In the genomic region with DNA sequence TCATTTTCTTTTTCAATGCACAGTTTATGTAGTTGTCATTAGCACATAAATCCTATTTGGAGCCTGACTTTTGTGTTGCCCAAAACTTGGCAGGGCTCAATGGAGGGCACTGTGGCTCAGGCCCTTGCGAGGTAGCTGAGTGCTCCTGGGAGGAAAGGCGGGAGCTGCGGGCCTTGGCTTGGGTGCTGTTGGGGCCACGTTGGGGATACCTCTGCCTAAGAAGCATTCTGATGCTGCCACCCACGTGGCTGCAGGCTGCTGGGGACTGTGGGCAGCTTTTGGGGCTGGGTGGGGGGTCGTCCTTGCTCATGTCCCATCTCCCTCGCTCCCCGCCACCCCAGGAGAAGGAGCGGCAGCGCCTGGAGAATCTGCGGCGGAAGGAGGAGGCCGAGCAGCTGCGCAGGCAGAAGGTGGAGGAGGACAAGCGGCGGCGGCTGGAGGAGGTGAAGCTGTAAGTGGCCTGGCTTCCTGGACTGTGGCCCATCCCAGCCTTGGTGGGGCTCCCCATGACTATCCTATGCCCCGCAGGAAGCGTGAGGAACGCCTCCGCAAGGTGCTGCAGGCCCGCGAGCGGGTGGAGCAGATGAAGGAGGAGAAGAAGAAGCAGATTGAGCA, we compare ENCODE assay signal across 24 cellular contexts. TPM values are rescaled to one million over a fixed set of nuclear protein-coding genes. Genes with fewer than 3 reads are reported as not detected.
DNase-seq lines count a peak whose midpoint lies in the region; ATAC-seq and TF ChIP-seq lines count a peak whose summit lies in the region.
"Had no signal": no experiment of that assay in that cellular context is flagged by ENCODE, and none has a peak within 500 bp of the region (broad histone marks: within the 10 kb centered on the region; RNA-seq: fewer than 3 reads in every experiment).

No MANE protein-coding gene starts in this region.

- ATAC-seq in natural killer cell = no peak
- no peak for ATAC-seq in natural killer cell treated with Interleukin-12 subunit alpha and Interleukin-12 subunit beta and Interleukin-15 and Interleukin-18, amount 100 ng/mL, for 72 hours
- ATAC-seq: activated T-cell treated with anti-CD3 and anti-CD28 coated beads, Interleukin-2, amount 50 U/mL, for 4 hours; stimulated activated memory B cell treated with anti-CD40 and anti-IgM and Interleukin-4, amounts not matched to agents 10 μg/mL and 1 μg/mL and 100 μg/mL, for 72 hours had no signal

- H3K9me3 Mint-ChIP-seq in natural killer cell (no peaks in the 10 kb centered on the region), progenitor cell of endocrine pancreas (ENCODE audit: low read depth) (no peaks in the 10 kb centered on the region)
- no peaks in the 10 kb centered on the region for H3K9me3 Mint-ChIP-seq in natural killer cell treated with Interleukin-12 subunit alpha and Interleukin-12 subunit beta and Interleukin-15 and Interleukin-18, amount 100 ng/mL, for 72 hours
- no peaks in the 10 kb centered on the region for H3K9me3 Mint-ChIP-seq in dendritic cell treated with granulocyte-macrophage colony-stimulating factor and Interleukin-4, amounts not matched to agents 40 ng/mL and 50 ng/mL, for 4 days
- H3K9me3 Mint-ChIP-seq: activated T-cell treated with anti-CD3 and anti-CD28 coated beads, Interleukin-2, amount 50 U/mL, for 4 hours; CD14-positive monocyte; memory B cell; stimulated activated memory B cell treated with anti-CD40 and anti-IgM and Interleukin-4, amounts not matched to agents 10 μg/mL and 1 μg/mL and 100 μg/mL, for 72 hours had no signal

- H3K36me3 Mint-ChIP-seq in natural killer cell (peaks cover 6% of the 10 kb centered on the region), progenitor cell of endocrine pancreas (ENCODE audit: insufficient read depth) (peaks cover 14% of the 10 kb centered on the region)
- peaks cover 16% of the 10 kb centered on the region for H3K36me3 Mint-ChIP-seq in natural killer cell treated with Interleukin-12 subunit alpha and Interleukin-12 subunit beta and Interleukin-15 and Interleukin-18, amount 100 ng/mL, for 72 hours
- H3K36me3 Mint-ChIP-seq in dendritic cell treated with granulocyte-macrophage colony-stimulating factor and Interleukin-4, amounts not matched to agents 40 ng/mL and 50 ng/mL, for 4 days (ENCODE audit: low read depth) = peaks cover 97% of the 10 kb centered on the region

- intact Hi-C loops in natural killer cell (cut with micrococcal nuclease) = no loop called here
- intact Hi-C loops in dendritic cell treated with granulocyte-macrophage colony-stimulating factor and Interleukin-4, amounts not matched to agents 40 ng/mL and 50 ng/mL, for 4 days (cut with micrococcal nuclease) = no loop called here

- no peaks in the 10 kb centered on the region for H3K27me3 ChIP-seq in MG63
- H3K27me3 ChIP-seq: suprapubic skin had no signal

- H3K4me1 Mint-ChIP-seq in natural killer cell (peaks cover 0 to 4% of the 10 kb centered on the region in 2 donors), progenitor cell of endocrine pancreas (ENCODE audit: low read depth) (no peaks in the 10 kb centered on the region)
- H3K4me1 Mint-ChIP-seq in natural killer cell treated with Interleukin-12 subunit alpha and Interleukin-12 subunit beta and Interleukin-15 and Interleukin-18, amount 100 ng/mL, for 72 hours (ENCODE audit: low read depth in 2 of 2) = no peaks in the 10 kb centered on the region
- no peaks in the 10 kb centered on the region for H3K4me1 Mint-ChIP-seq in dendritic cell treated with granulocyte-macrophage colony-stimulating factor and Interleukin-4, amounts not matched to agents 40 ng/mL and 50 ng/mL, for 4 days (ENCODE audit: low read depth)
- H3K4me1 Mint-ChIP-seq: CD14-positive monocyte; memory B cell; stimulated activated memory B cell treated with anti-CD40 and anti-IgM and Interleukin-4, amounts not matched to agents 10 μg/mL and 1 μg/mL and 100 μg/mL, for 72 hours had no signal

- no peak for TF ChIP-seq CTCF in natural killer cell (IDR thresholded peaks at IDR 0.05)
- TF ChIP-seq CTCF in progenitor cell of endocrine pancreas (IDR thresholded peaks at IDR 0.05; ENCODE audit: unreplicated experiment) = no peak

- H3K27ac Mint-ChIP-seq in natural killer cell (peak overlapping the region in 1 of 2 donors; percentile 47), progenitor cell of endocrine pancreas (peak overlapping the region; percentile 64)
- H3K27ac Mint-ChIP-seq in natural killer cell treated with Interleukin-12 subunit alpha and Interleukin-12 subunit beta and Interleukin-15 and Interleukin-18, amount 100 ng/mL, for 72 hours = no peak overlapping the region
- peak overlapping the region; percentile 35 for H3K27ac Mint-ChIP-seq in dendritic cell treated with granulocyte-macrophage colony-stimulating factor and Interleukin-4, amounts not matched to agents 40 ng/mL and 50 ng/mL, for 4 days
- H3K27ac Mint-ChIP-seq: memory B cell; stimulated activated memory B cell treated with anti-CD40 and anti-IgM and Interleukin-4, amounts not matched to agents 10 μg/mL and 1 μg/mL and 100 μg/mL, for 72 hours had no signal

- H3K36me3 ChIP-seq in MG63 = peaks cover 59% of the 10 kb centered on the region

- no peak overlapping the region for H3K4me3 Mint-ChIP-seq in natural killer cell
- H3K4me3 Mint-ChIP-seq in natural killer cell treated with Interleukin-12 subunit alpha and Interleukin-12 subunit beta and Interleukin-15 and Interleukin-18, amount 100 ng/mL, for 72 hours = no peak overlapping the region
- H3K4me3 Mint-ChIP-seq in dendritic cell treated with granulocyte-macrophage colony-stimulating factor and Interleukin-4, amounts not matched to agents 40 ng/mL and 50 ng/mL, for 4 days = no peak overlapping the region
- H3K4me3 Mint-ChIP-seq in progenitor cell of endocrine pancreas (ENCODE audit: low read depth) = no peak overlapping the region
- H3K4me3 Mint-ChIP-seq: activated T-cell treated with anti-CD3 and anti-CD28 coated beads, Interleukin-2, amount 50 U/mL, for 4 hours; CD14-positive monocyte; memory B cell; stimulated activated memory B cell treated with anti-CD40 and anti-IgM and Interleukin-4, amounts not matched to agents 10 μg/mL and 1 μg/mL and 100 μg/mL, for 72 hours had no signal

- DNase-seq in natural killer cell = peak; percentile 14
- no peak for DNase-seq in natural killer cell treated with Interleukin-12 subunit alpha and Interleukin-12 subunit beta and Interleukin-15 and Interleukin-18, amount 100 ng/mL, for 72 hours (ENCODE audit: low spot score)
- DNase-seq in progenitor cell of endocrine pancreas (ENCODE audit: low spot score, unreplicated experiment) = no peak
- no peak for DNase-seq in MG63
- DNase-seq in globus pallidus (ENCODE audit: low spot score) = no peak
- no peak for DNase-seq in GF-D8 (lab: John Stamatoyannopoulos, UW)
- DNase-seq: activated CD4-positive, alpha-beta T cell treated with anti-CD3 and anti-CD28 coated beads, Interleukin-2, amount 50 U/mL, for 4 hours; activated naive CD4-positive, alpha-beta T cell treated with Interleukin-2 at 50 U/mL for 16 hours; activated T-cell treated with anti-CD3 and anti-CD28 coated beads, Interleukin-2, amount 50 U/mL, for 4 hours; kidney glomerular epithelial cell; NCI-H1092; NCI-H187; NCI-H524 treated with DMSO at 0.1 percent for 48 hours; retina had no signal

- no peak overlapping the region for H3K4me3 ChIP-seq in MG63
- H3K4me3 ChIP-seq: HAP-1, smooth muscle cell, suprapubic skin had no signal

- H3K9me3 ChIP-seq in MG63 = no peaks in the 10 kb centered on the region
- H3K9me3 ChIP-seq: HAP-1, suprapubic skin had no signal

- H3K27me3 Mint-ChIP-seq in natural killer cell (ENCODE audit: low read depth in 2 of 2) = no peaks in the 10 kb centered on the region
- H3K27me3 Mint-ChIP-seq in natural killer cell treated with Interleukin-12 subunit alpha and Interleukin-12 subunit beta and Interleukin-15 and Interleukin-18, amount 100 ng/mL, for 72 hours = no peaks in the 10 kb centered on the region
- H3K27me3 Mint-ChIP-seq in dendritic cell treated with granulocyte-macrophage colony-stimulating factor and Interleukin-4, amounts not matched to agents 40 ng/mL and 50 ng/mL, for 4 days = no peaks in the 10 kb centered on the region
- H3K27me3 Mint-ChIP-seq in progenitor cell of endocrine pancreas = no peaks in the 10 kb centered on the region
- H3K27me3 Mint-ChIP-seq: memory B cell; stimulated activated memory B cell treated with anti-CD40 and anti-IgM and Interleukin-4, amounts not matched to agents 10 μg/mL and 1 μg/mL and 100 μg/mL, for 72 hours had no signal

RNA-seq across cellular contexts. Expression of gene INCENP, which starts 20.9 kb away (rescaled TPM):
- 10 to 100 TPM; 24.4 to 47.6 (median 27.3) TPM for total RNA-seq in natural killer cell
- total RNA-seq in natural killer cell treated with Interleukin-12 subunit alpha and Interleukin-12 subunit beta and Interleukin-15 and Interleukin-18, amount 100 ng/mL, for 72 hours = 100 to 1,000 TPM in 1 of 2 donors, 10 to 100 TPM in 1; 74.4 to 135 TPM
- 58.0 and 60.5 TPM in 2 replicates for total RNA-seq in progenitor cell of endocrine pancreas
- total RNA-seq in MG63 (2014; rRNA removed; shearing (Covaris generic); ENCODE audit: low replicate concordance) = 20.5 and 46.2 TPM in 2 replicates

RNA-seq across cellular contexts. Expression of gene SCGB1D1, which starts 45.3 kb away (rescaled TPM):
- total RNA-seq in natural killer cell (not detected), progenitor cell of endocrine pancreas (not detected in 2 replicates)
- not detected for total RNA-seq in natural killer cell treated with Interleukin-12 subunit alpha and Interleukin-12 subunit beta and Interleukin-15 and Interleukin-18, amount 100 ng/mL, for 72 hours
- total RNA-seq in MG63 (2014; rRNA removed; shearing (Covaris generic); ENCODE audit: low replicate concordance) = not detected in 2 replicates
- total RNA-seq: activated T-cell treated with anti-CD3 and anti-CD28 coated beads, Interleukin-2, amount 50 U/mL, for 4 hours; dermis microvascular lymphatic vessel endothelial cell; SK-MEL-5; smooth muscle cell; suprapubic skin; T-helper 2 cell treated with Interferon-gamma antibody and Interleukin-4, amounts not matched to agents 100 ng/mL and 5 ng/mL, for 36 hours had no signal

Comparison
In these comparisons a context has a peak if more than half of its experiments do, and no peak if none do; other contexts are left out.
1. H3K27ac Mint-ChIP-seq: peak in dendritic cell treated with granulocyte-macrophage colony-stimulating factor and Interleukin-4, amounts not matched to agents 40 ng/mL and 50 ng/mL, for 4 days (single experiment) and progenitor cell of endocrine pancreas (single experiment); none in natural killer cell treated with Interleukin-12 subunit alpha and Interleukin-12 subunit beta and Interleukin-15 and Interleukin-18, amount 100 ng/mL, for 72 hours (0 of 2).